Comparison of ENCODE assay signal across 8 cellular contexts in the genomic region with DNA sequence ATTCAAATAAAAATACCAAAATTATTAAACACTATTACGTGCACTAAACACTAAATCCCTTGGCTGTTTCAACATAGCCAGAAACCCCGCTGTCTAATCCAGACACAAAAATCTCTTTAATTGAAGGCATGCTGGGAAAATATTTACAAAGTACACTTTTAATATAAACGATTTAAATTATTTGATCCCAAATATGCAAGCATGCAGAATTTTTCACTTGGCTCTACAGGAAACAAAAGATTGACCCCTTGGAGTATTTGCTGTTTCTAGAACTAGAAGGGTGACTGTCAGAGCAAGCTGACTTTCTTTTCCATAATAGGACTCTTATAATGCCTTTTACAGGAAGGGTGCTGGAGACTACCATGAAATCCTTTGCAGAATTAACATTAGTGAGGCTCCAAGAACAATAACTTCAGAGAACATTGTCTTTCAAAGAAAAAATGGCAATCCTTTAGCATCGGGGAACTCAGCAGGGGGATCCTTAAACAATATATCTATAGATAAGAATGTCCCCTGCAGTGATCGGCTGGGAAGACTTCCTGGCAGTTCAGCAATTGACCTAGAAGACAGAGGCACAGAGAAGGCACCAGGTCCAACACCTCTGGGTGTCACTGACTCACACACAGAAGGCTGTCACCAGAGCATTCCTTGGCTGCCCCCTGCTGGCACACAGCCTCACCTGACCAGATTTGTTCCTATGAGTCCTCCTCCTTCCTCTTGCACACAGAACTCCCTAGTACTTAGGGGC. TPM values are rescaled to one million over a fixed set of nuclear protein-coding genes. Genes with fewer than 3 reads are reported as not detected.
A peak's percentile ranks its signal among the peaks of the same experiment; 100 is the strongest.
DNase-seq lines count a peak whose midpoint lies in the region; TF ChIP-seq lines count a peak whose summit lies in the region.
"Had no signal": no experiment of that assay in that cellular context is flagged by ENCODE, and none has a peak within 500 bp of the region (broad histone marks: within the 10 kb centered on the region; RNA-seq: fewer than 3 reads in every experiment).

No MANE protein-coding gene starts in this region.

- no peak overlapping the region for H2BK12ac ChIP-seq in H9 (ENCODE audit: insufficient read length, low read depth, low read length)

- H3K9ac ChIP-seq in H9 (ENCODE audit: extremely low read depth, insufficient read length, low read length) (no peak overlapping the region), SU-DHL-6 (ENCODE audit: low read length) (no peak overlapping the region)

- H3K9me3 ChIP-seq in H9 (ENCODE audit: control insufficient read depth, low read depth, low read length) (no peaks in the 10 kb centered on the region), SU-DHL-6 (ENCODE audit: insufficient read depth, low read length) (no peaks in the 10 kb centered on the region)

- no peak overlapping the region for H3K4me3 ChIP-seq in SU-DHL-6 (ENCODE audit: insufficient read depth, low read length, poor library complexity, severe bottlenecking)

- no peak overlapping the region for H3K4me3 Mint-ChIP-seq in H9
- H3K4me3 Mint-ChIP-seq: stimulated activated naive CD8-positive, alpha-beta T cell treated with anti-CD3 and anti-CD28 coated beads, Interleukin-15, Interleukin-2, amounts not matched to agents 100 ng/mL and 50 ng/mL, for 24 hours had no signal

- no peaks in the 10 kb centered on the region for H3K79me1 ChIP-seq in H9 (ENCODE audit: insufficient read depth, low read depth, low read length, poor library complexity, severe bottlenecking)

- no peaks in the 10 kb centered on the region for H3K27me3 ChIP-seq in H9 (ENCODE audit: insufficient read depth, low read length)
- H3K27me3 ChIP-seq in SU-DHL-6 (ENCODE audit: low read length), result no peaks in the 10 kb centered on the region

- no peak overlapping the region for H3T11ph ChIP-seq in H9 (ENCODE audit: low read length)

- WGBS in H9 (ENCODE audit: extremely low coverage, insufficient read length, low lambda C conversion rate), result 100% methylated on average over 1 of the region's 5 CpGs

- H4K8ac ChIP-seq in H9 (replicated peaks; ENCODE audit: insufficient read length, low read depth, low read length), result no peak overlapping the region

- H4K5ac ChIP-seq in H9 (ENCODE audit: insufficient read length, low read depth, low read length), result no peak overlapping the region

- H2AK5ac ChIP-seq in H9 (ENCODE audit: insufficient read length, low read length), result no peak overlapping the region

- H3K4me1 Mint-ChIP-seq in H9, result peaks cover 12 to 14% of the 10 kb centered on the region in 2 experiments

- H3K4ac ChIP-seq in H9 (ENCODE audit: low read depth, low read length), result no peak overlapping the region

- H3K9me3 Mint-ChIP-seq in H9, result peaks cover 0 to 4% of the 10 kb centered on the region in 2 experiments; a peak in 2 of 5 replicates
- H3K9me3 Mint-ChIP-seq: stimulated activated naive CD8-positive, alpha-beta T cell treated with anti-CD3 and anti-CD28 coated beads, Interleukin-15, Interleukin-2, amounts not matched to agents 100 ng/mL and 50 ng/mL, for 24 hours had no signal

- TF ChIP-seq CTCF in GM12873 (IDR thresholded peaks at IDR 0.05; ENCODE audit: insufficient read depth, low read depth, low read length, missing control alignments), result peak; percentile 93
- peak; percentile 74 for TF ChIP-seq CTCF in H9 (conservative IDR thresholded peaks at IDR 0.05)
- TF ChIP-seq CTCF in SU-DHL-6 (IDR thresholded peaks at IDR 0.05; ENCODE audit: insufficient read depth, low read length, poor library complexity, severe bottlenecking), result peak; percentile 52

- H3K18ac ChIP-seq in H9 (ENCODE audit: insufficient read length, low read depth, low read length), result no peak overlapping the region

- H3K56ac ChIP-seq in H9 (ENCODE audit: insufficient read length, low read depth, low read length), result no peak overlapping the region

- peak overlapping the region in 2 of 3 experiments; percentile 49 to 70; a peak in 3 of 7 replicates for H3K27ac Mint-ChIP-seq in H9
- H3K27ac Mint-ChIP-seq: stimulated activated naive CD8-positive, alpha-beta T cell treated with anti-CD3 and anti-CD28 coated beads, Interleukin-15, Interleukin-2, amounts not matched to agents 100 ng/mL and 50 ng/mL, for 24 hours had no signal

- no peak overlapping the region for H2BK5ac ChIP-seq in H9 (ENCODE audit: insufficient read length, low read length)

- H3K36me3 Mint-ChIP-seq in H9 (ENCODE audit: insufficient read depth in 1 of 3, low read depth in 3 of 3), result peaks cover 59 to 88% (median 80%) of the 10 kb centered on the region in 3 experiments

- H2AFZ ChIP-seq in H9 (ENCODE audit: low read length), result no peak overlapping the region
- H2AFZ ChIP-seq in SU-DHL-6 (ENCODE audit: low read depth, low read length, severe bottlenecking), result no peak overlapping the region

- H3K4me2 ChIP-seq in H9 (ENCODE audit: insufficient read depth, insufficient read length, low read length) (no peak overlapping the region), SU-DHL-6 (ENCODE audit: low read depth, low read length, poor library complexity, severe bottlenecking) (no peak overlapping the region)

- DNase-seq in H9 (peak; percentile 74), LHCN-M2 (ENCODE audit: low read depth) (peak; percentile 52), amygdala (lab: John Stamatoyannopoulos, UW) (peak in 39 of 56 donors; percentile 6 to 72 (median 30)), iPS-NIHi11 (ENCODE audit: low spot score) (peak; percentile 66)
- peak; percentile 83 for DNase-seq in stimulated activated CD4-positive, alpha-beta T cell treated with anti-CD3 and anti-CD28 coated beads, Interleukin-15, amount 100 ng/mL, for 24 hours

- no peak overlapping the region for H3K23ac ChIP-seq in H9 (ENCODE audit: insufficient read length, low read depth, low read length)

- H3K27ac ChIP-seq in H9 (ENCODE audit: insufficient read length, low read depth, low read length) (no peak overlapping the region), SU-DHL-6 (ENCODE audit: low read depth, low read length) (no peak overlapping the region)

- H3K36me3 ChIP-seq in SU-DHL-6 (ENCODE audit: low read length), result peaks cover 39% of the 10 kb centered on the region

- no peak overlapping the region for H2BK20ac ChIP-seq in H9 (ENCODE audit: low read depth, low read length, poor library complexity, severe bottlenecking)

- no peaks in the 10 kb centered on the region for H3K27me3 Mint-ChIP-seq in H9 (ENCODE audit: low read depth)
- H3K27me3 Mint-ChIP-seq: stimulated activated naive CD8-positive, alpha-beta T cell treated with anti-CD3 and anti-CD28 coated beads, Interleukin-15, Interleukin-2, amounts not matched to agents 100 ng/mL and 50 ng/mL, for 24 hours had no signal

- no peak overlapping the region for H4K91ac ChIP-seq in H9 (ENCODE audit: insufficient read length, low read depth, low read length)

- H2BK15ac ChIP-seq in H9 (ENCODE audit: low read depth, low read length), result no peak overlapping the region

- H4K20me1 ChIP-seq in H9 (ENCODE audit: control insufficient read depth, insufficient read depth, insufficient read length), result no peaks in the 10 kb centered on the region
- no peaks in the 10 kb centered on the region for H4K20me1 ChIP-seq in SU-DHL-6 (ENCODE audit: low read depth, low read length)

- H3K4me1 ChIP-seq in H9 (ENCODE audit: insufficient read depth, low read length), result no peaks in the 10 kb centered on the region

- H3K23me2 ChIP-seq in H9 (ENCODE audit: insufficient read length, low read depth, low read length, poor library complexity, severe bottlenecking), result no peaks in the 10 kb centered on the region

- H3K79me2 ChIP-seq in H9 (ENCODE audit: insufficient read depth, low read length), result 0 out of 2 replicates have a peak, but pooled peaks cover 3% of the 10 kb centered on the region
- no peaks in the 10 kb centered on the region for H3K79me2 ChIP-seq in SU-DHL-6 (ENCODE audit: insufficient read depth, low read length)

- H3F3A ChIP-seq in SU-DHL-6 (ENCODE audit: insufficient read depth), result no peaks in the 10 kb centered on the region

- H3K14ac ChIP-seq in H9 (ENCODE audit: insufficient read depth, low read length), result no peak overlapping the region

- no peak overlapping the region for H2BK120ac ChIP-seq in H9 (ENCODE audit: low read depth, low read length, poor library complexity, severe bottlenecking)

- no peaks in the 10 kb centered on the region for H3K9me2 ChIP-seq in SU-DHL-6 (replicated peaks; ENCODE audit: insufficient read depth, low read length)

RNA-seq across cellular contexts. Expression of a gene that starts 55.8 kb away (rescaled TPM):
- total RNA-seq in H9 (2021) (not detected in 2 replicates), LHCN-M2 (2014; rRNA removed) (not detected in 2 replicates)
- not detected for polyA plus RNA-seq in LHCN-M2 (2012)

Comparison
In these comparisons a context has a peak if more than half of its experiments do, and no peak if none do; other contexts are left out.
1. DNase-seq: peak in every context shown above with its lines; median percentile 83 in stimulated activated CD4-positive, alpha-beta T cell treated with anti-CD3 and anti-CD28 coated beads, Interleukin-15, amount 100 ng/mL, for 24 hours; 74 in H9; 66 in iPS-NIHi11; 52 in LHCN-M2; 30 in amygdala.